ENCODE assay signal across 10 cellular contexts in genomic region chr2:127143851-127144782, GRCh38. TPM values are rescaled to one million over a fixed set of nuclear protein-coding genes. Genes with fewer than 3 reads are reported as not detected.
DNase-seq lines count a peak whose midpoint lies in the region; ATAC-seq and TF ChIP-seq lines count a peak whose summit lies in the region.
"Had no signal": no experiment of that assay in that cellular context is flagged by ENCODE, and none has a peak within 500 bp of the region (broad histone marks: within the 10 kb centered on the region; RNA-seq: fewer than 3 reads in every experiment).

No MANE protein-coding gene starts in this region.

- no peak for TF ChIP-seq CTCF in heart left ventricle (IDR thresholded peaks at IDR 0.05)
- TF ChIP-seq CTCF in psoas muscle (IDR thresholded peaks at IDR 0.05), result peak; percentile 30

- DNase-seq in EL, result peak; percentile 68
- DNase-seq in amygdala (lab: John Stamatoyannopoulos, UW), result peak in 30 of 56 donors; percentile 32 to 87 (median 67)
- DNase-seq in heart left ventricle, result no peak
- no peak for DNase-seq in psoas muscle
- DNase-seq in activated CD4-positive, alpha-beta memory T cell treated with anti-CD3 and anti-CD28 coated beads, Interleukin-2, amount 10 ng/mL, durations not matched to agents 7 days and 5 days, result no peak
- no peak for DNase-seq in NCI-H1417 (lab: John Stamatoyannopoulos, UW)
- DNase-seq in UCSD-AML1 (lab: John Stamatoyannopoulos, UW; ENCODE audit: unreplicated experiment), result no peak
- DNase-seq: cortex of kidney, MM.1S had no signal

- intact Hi-C loops in heart left ventricle (cut with DNase I) (no loop called here), psoas muscle (cut with DNase I) (loop anchor here (2.0 to 5.0 kb wide), 2 partner anchors 37 kb away; partner anchors contain the start of gene BIN1 (in 2 of the 2))

- H3K4me1 Mint-ChIP-seq in activated CD4-positive, alpha-beta memory T cell treated with anti-CD3 and anti-CD28 coated beads, Interleukin-2, amount 10 ng/mL, durations not matched to agents 7 days and 5 days, result no peaks in the 10 kb centered on the region

- peaks cover 0 to 35% (median 17%) of the 10 kb centered on the region in 12 donors for H3K4me1 ChIP-seq in heart left ventricle
- H3K4me1 ChIP-seq in psoas muscle, result peaks cover 54% of the 10 kb centered on the region

- H3K36me3 Mint-ChIP-seq in activated CD4-positive, alpha-beta memory T cell treated with anti-CD3 and anti-CD28 coated beads, Interleukin-2, amount 10 ng/mL, durations not matched to agents 7 days and 5 days (ENCODE audit: low read depth), result no peaks in the 10 kb centered on the region

- H3K9me3 ChIP-seq in heart left ventricle (peaks cover 0 to 2% (median 0%) of the 10 kb centered on the region in 12 donors), psoas muscle (no peaks in the 10 kb centered on the region)

- POLR2A ChIA-PET in activated CD4-positive, alpha-beta memory T cell treated with anti-CD3 and anti-CD28 coated beads, Interleukin-2, amount 10 ng/mL, durations not matched to agents 7 days and 5 days (lab: Charles Lee), result no interaction called here

- CTCF ChIA-PET in activated CD4-positive, alpha-beta memory T cell treated with anti-CD3 and anti-CD28 coated beads, Interleukin-2, amount 10 ng/mL, durations not matched to agents 7 days and 5 days (lab: Charles Lee), result no interaction called here

- WGBS in heart left ventricle, 4 donors, result 64 to 74% (median 67%) methylated on average over 11 of the region's 11 CpGs
- WGBS in psoas muscle, 3 donors, result 30 to 61% (median 41%) methylated on average over 11 of the region's 11 CpGs

- H3K4me3 ChIP-seq in heart left ventricle (no peak overlapping the region), psoas muscle (no peak overlapping the region)

- no peak overlapping the region for H3K4me3 Mint-ChIP-seq in activated CD4-positive, alpha-beta memory T cell treated with anti-CD3 and anti-CD28 coated beads, Interleukin-2, amount 10 ng/mL, durations not matched to agents 7 days and 5 days

- no peaks in the 10 kb centered on the region for H3K9me3 Mint-ChIP-seq in activated CD4-positive, alpha-beta memory T cell treated with anti-CD3 and anti-CD28 coated beads, Interleukin-2, amount 10 ng/mL, durations not matched to agents 7 days and 5 days

- peak; percentile 14 to 61 (median 51) for ATAC-seq in heart left ventricle
- peak; percentile 38 to 61 (median 58) for ATAC-seq in psoas muscle
- no peak for ATAC-seq in HG03520 (IDR thresholded peaks at IDR 0.05; ENCODE audit: unreplicated experiment)

- H3K27ac Mint-ChIP-seq in activated CD4-positive, alpha-beta memory T cell treated with anti-CD3 and anti-CD28 coated beads, Interleukin-2, amount 10 ng/mL, durations not matched to agents 7 days and 5 days, result no peak overlapping the region

- no peak for TF ChIP-seq POLR2A in heart left ventricle (IDR thresholded peaks at IDR 0.05)

- peaks cover 18% of the 10 kb centered on the region for H3K27me3 Mint-ChIP-seq in activated CD4-positive, alpha-beta memory T cell treated with anti-CD3 and anti-CD28 coated beads, Interleukin-2, amount 10 ng/mL, durations not matched to agents 7 days and 5 days

- H3K27ac ChIP-seq in heart left ventricle, result peak overlapping the region in 9 of 12 donors; percentile 5 to 48 (median 18)
- peak overlapping the region; percentile 96 for H3K27ac ChIP-seq in psoas muscle

- H3K27me3 ChIP-seq in heart left ventricle (peaks cover 0 to 16% (median 0%) of the 10 kb centered on the region in 9 donors), psoas muscle (ENCODE audit: insufficient read depth in 3 of 3, low read length in 2 of 3) (no peaks in the 10 kb centered on the region)

- H3K36me3 ChIP-seq in heart left ventricle (no peaks in the 10 kb centered on the region), psoas muscle (ENCODE audit: insufficient read depth in 1 of 2, low read depth in 1 of 2) (no peaks in the 10 kb centered on the region)

RNA-seq across cellular contexts. Expression of gene BIN1, which starts 37.2 kb away (rescaled TPM):
- 10 to 100 TPM; 10.9 to 22.2 (median 16.8) TPM for total RNA-seq in heart left ventricle
- 1 to 10 TPM; 4.3 to 9.6 TPM for polyA plus RNA-seq in heart left ventricle
- 1,000 to 10,000 TPM; 1,036 to 1,643 (median 1,260) TPM for total RNA-seq in psoas muscle
- 1,000 to 10,000 TPM in 2 of 3 donors, 100 to 1,000 TPM in 1; 615 to 1,667 (median 1,547) TPM for polyA plus RNA-seq in psoas muscle
- total RNA-seq in activated CD4-positive, alpha-beta memory T cell treated with anti-CD3 and anti-CD28 coated beads, Interleukin-2, amount 10 ng/mL, durations not matched to agents 7 days and 5 days, result 100 to 1,000 TPM; 130 to 131 TPM

Comparison
In these comparisons a context has a peak if more than half of its experiments do, and no peak if none do; other contexts are left out.
1. DNase-seq: peak in EL (single experiment) and amygdala (30 of 56); none in heart left ventricle (0 of 5), psoas muscle (0 of 2), activated CD4-positive, alpha-beta memory T cell treated with anti-CD3 and anti-CD28 coated beads, Interleukin-2, amount 10 ng/mL, durations not matched to agents 7 days and 5 days (single experiment), NCI-H1417 (0 of 3) and UCSD-AML1 (single experiment).
2. RNA of gene BIN1, which starts 37.2 kb away (total RNA-seq): 1,036 to 1,643 TPM in psoas muscle; 130 to 131 TPM in activated CD4-positive, alpha-beta memory T cell treated with anti-CD3 and anti-CD28 coated beads, Interleukin-2, amount 10 ng/mL, durations not matched to agents 7 days and 5 days and 10.9 to 22.2 TPM in heart left ventricle; every median in the first group is over 4 times any median in the second.
3. intact Hi-C loops: an anchor here in psoas muscle (2.0 to 5.0 kb wide); none called in heart left ventricle.